Comparison of ENCODE assay signal across 22 cellular contexts in the genomic region with DNA sequence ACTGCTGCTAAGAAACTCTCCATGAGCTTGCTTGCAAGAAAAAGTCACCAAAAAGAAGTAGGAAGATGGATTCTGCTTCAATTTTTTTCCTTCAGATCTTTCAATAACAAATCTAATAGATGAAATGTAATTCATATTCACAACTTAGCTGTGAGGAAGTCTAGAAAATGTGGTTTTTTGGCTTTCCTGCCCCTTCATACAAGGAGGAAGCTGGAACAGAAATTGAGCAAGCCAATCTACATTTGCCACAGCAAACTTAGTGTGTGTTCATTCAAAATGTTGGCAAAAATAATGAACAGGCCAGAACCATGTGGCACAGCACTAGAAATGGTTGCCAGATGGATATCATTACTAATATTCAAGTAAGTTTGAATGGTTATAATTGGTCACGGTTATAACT.
"Had no signal": no experiment of that assay in that cellular context is flagged by ENCODE, and none has a peak within 500 bp of the region (broad histone marks: within the 10 kb centered on the region; RNA-seq: fewer than 3 reads in every experiment).

No MANE protein-coding gene starts in this region.

- H3K4me1 ChIP-seq: ascending aorta, left ventricle myocardium inferior, sigmoid colon, uterus had no signal

- H3K4me3 ChIP-seq: ascending aorta, left ventricle myocardium inferior, sigmoid colon, smooth muscle cell, uterus had no signal

- H3K9me3 ChIP-seq: ascending aorta, left ventricle myocardium inferior, uterus had no signal

- DNase-seq: activated CD4-positive, alpha-beta T cell treated with anti-CD3 and anti-CD28 coated beads for 1 hour; activated CD4-positive, alpha-beta T cell treated with anti-CD3 and anti-CD28 coated beads, Interleukin-2, amount 50 U/mL, for 1 hour; activated CD8-positive, alpha-beta T cell treated with anti-CD3 and anti-CD28 coated beads, Interleukin-2, amount 10 ng/mL, durations not matched to agents 7 days and 5 days; activated gamma-delta T cell treated with Interleukin-2 at 50 U/mL for 16 hours; brain microvascular endothelial cell; caudate nucleus; dermis blood vessel endothelial cell; effector CD8-positive, alpha-beta T cell; erythroblast; foreskin melanocyte; hypothalamus; left ventricle myocardium inferior; mammary epithelial cell; natural killer cell; retina; sigmoid colon; stimulated activated CD4-positive, alpha-beta T cell treated with anti-CD3 and anti-CD28 coated beads, Interleukin-15, amount 100 ng/mL, for 24 hours; stimulated activated naive B cell treated with anti-CD40 and anti-IgM and Interleukin-4, amounts not matched to agents 10 μg/mL and 1 μg/mL and 100 μg/mL, for 72 hours; trophoblast cell; uterus had no signal

- H3K36me3 ChIP-seq: ascending aorta, brain microvascular endothelial cell, left ventricle myocardium inferior, sigmoid colon had no signal

- H3K27ac ChIP-seq: ascending aorta, brain microvascular endothelial cell, left ventricle myocardium inferior, sigmoid colon, uterus had no signal

- H3K27me3 ChIP-seq: ascending aorta, brain microvascular endothelial cell, sigmoid colon, uterus had no signal

- ATAC-seq: activated CD8-positive, alpha-beta T cell treated with anti-CD3 and anti-CD28 coated beads, Interleukin-2, amount 10 ng/mL, durations not matched to agents 7 days and 5 days; natural killer cell; stimulated activated naive B cell treated with anti-CD40 and anti-IgM and Interleukin-4, amounts not matched to agents 10 μg/mL and 1 μg/mL and 100 μg/mL, for 72 hours had no signal
